Comparison of ENCODE assay signal across 9 cellular contexts in the genomic region with DNA sequence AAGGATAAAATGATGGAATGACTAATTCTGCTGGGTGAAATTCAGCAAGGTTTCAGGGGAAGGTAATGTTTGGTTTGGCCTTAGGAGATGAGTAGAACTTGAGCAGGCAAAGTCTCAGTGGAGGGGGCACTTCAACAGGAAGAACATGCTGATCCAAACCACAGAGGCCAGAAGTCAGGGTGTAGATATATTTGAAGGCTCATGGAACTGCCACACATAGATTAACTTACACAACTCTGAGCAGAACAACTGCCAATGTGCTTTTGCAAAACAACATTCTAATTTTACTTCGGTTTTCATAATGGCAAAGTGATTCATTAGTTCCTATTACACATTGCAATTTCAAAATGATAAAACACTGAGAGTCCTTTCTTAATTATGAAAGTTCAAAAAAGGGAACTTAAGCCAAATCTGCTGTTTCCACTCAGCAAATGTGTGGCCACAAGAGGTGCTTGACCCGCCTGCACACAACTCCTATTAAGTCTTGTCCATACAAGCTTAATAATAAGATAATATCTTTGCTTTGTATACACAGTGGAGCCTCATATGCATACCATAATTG.
DNase-seq lines count a peak whose midpoint lies in the region; ATAC-seq and TF ChIP-seq lines count a peak whose summit lies in the region.
"Had no signal": no experiment of that assay in that cellular context is flagged by ENCODE, and none has a peak within 500 bp of the region (broad histone marks: within the 10 kb centered on the region; RNA-seq: fewer than 3 reads in every experiment).

No MANE protein-coding gene starts in this region.

- no peak overlapping the region for H3K27ac ChIP-seq in gastrocnemius medialis
- H3K27ac ChIP-seq in substantia nigra (ENCODE audit: low read depth, low read length, poor library complexity, severe bottlenecking) = no peak overlapping the region
- H3K27ac ChIP-seq in esophagus squamous epithelium = peak overlapping the region in 2 of 4 donors; percentile 46 to 65
- H3K27ac ChIP-seq: C4-2B had no signal

- ATAC-seq in activated naive CD8-positive, alpha-beta T cell treated with anti-CD3 and anti-CD28 coated beads, Interleukin-2, amount 50 U/mL, for 24 hours = peak; percentile 36
- ATAC-seq in HG03342 (IDR thresholded peaks at IDR 0.05; ENCODE audit: unreplicated experiment) (peak; percentile 76), gastrocnemius medialis (peak; percentile 39 to 51)

- H3K4me1 ChIP-seq in gastrocnemius medialis (no peaks in the 10 kb centered on the region), esophagus squamous epithelium (peaks cover 0 to 8% (median 0%) of the 10 kb centered on the region in 3 donors)

- TF ChIP-seq CTCF in astrocyte of the cerebellum (IDR thresholded peaks at IDR 0.05; ENCODE audit: low read depth, low read length, missing control alignments) (no peak), gastrocnemius medialis (IDR thresholded peaks at IDR 0.05 in 4 of 5, conservative IDR thresholded peaks at IDR 0.05 in 1 of 5) (no peak), esophagus squamous epithelium (IDR thresholded peaks at IDR 0.05) (no peak)

- H3K9me3 Mint-ChIP-seq in activated naive CD8-positive, alpha-beta T cell treated with anti-CD3 and anti-CD28 coated beads, Interleukin-2, amount 50 U/mL, for 24 hours = no peaks in the 10 kb centered on the region
- H3K9me3 Mint-ChIP-seq in activated naive CD8-positive, alpha-beta T cell treated with anti-CD3 and anti-CD28 coated beads for 36 hours = no peaks in the 10 kb centered on the region

- H3K4me1 Mint-ChIP-seq in activated naive CD8-positive, alpha-beta T cell treated with anti-CD3 and anti-CD28 coated beads, Interleukin-2, amount 50 U/mL, for 24 hours = peaks cover 13% of the 10 kb centered on the region
- H3K4me1 Mint-ChIP-seq in activated naive CD8-positive, alpha-beta T cell treated with anti-CD3 and anti-CD28 coated beads for 36 hours = peaks cover 9% of the 10 kb centered on the region

- H3K27me3 ChIP-seq in gastrocnemius medialis = no peaks in the 10 kb centered on the region
- no peaks in the 10 kb centered on the region for H3K27me3 ChIP-seq in esophagus squamous epithelium

- WGBS in esophagus squamous epithelium, 2 donors = 35 to 36% methylated on average over 2 of the region's 2 CpGs

- no peak overlapping the region for H3K4me3 Mint-ChIP-seq in activated naive CD8-positive, alpha-beta T cell treated with anti-CD3 and anti-CD28 coated beads, Interleukin-2, amount 50 U/mL, for 24 hours
- H3K4me3 Mint-ChIP-seq in activated naive CD8-positive, alpha-beta T cell treated with anti-CD3 and anti-CD28 coated beads for 36 hours = no peak overlapping the region

- DNase-seq in activated naive CD8-positive, alpha-beta T cell treated with anti-CD3 and anti-CD28 coated beads, Interleukin-2, amount 50 U/mL, for 24 hours = no peak
- DNase-seq in activated naive CD8-positive, alpha-beta T cell treated with anti-CD3 and anti-CD28 coated beads for 36 hours = no peak
- peak; percentile 83 for DNase-seq in astrocyte of the cerebellum (ENCODE audit: low read depth)
- DNase-seq in gastrocnemius medialis = peak in 1 of 2 donors; percentile 16
- no peak for DNase-seq in ACHN
- no peak for DNase-seq in substantia nigra (lab: John Stamatoyannopoulos, UW)
- no peak for DNase-seq in esophagus squamous epithelium (lab: John Stamatoyannopoulos, UW)

- H3K4me3 ChIP-seq in astrocyte of the cerebellum (ENCODE audit: low read depth, low read length) (no peak overlapping the region), gastrocnemius medialis (no peak overlapping the region), esophagus squamous epithelium (no peak overlapping the region)

- H3K9me3 ChIP-seq in gastrocnemius medialis = no peaks in the 10 kb centered on the region
- H3K9me3 ChIP-seq in esophagus squamous epithelium = no peaks in the 10 kb centered on the region

- TF ChIP-seq POLR2A in gastrocnemius medialis (IDR thresholded peaks at IDR 0.05) (no peak), esophagus squamous epithelium (IDR thresholded peaks at IDR 0.05) (no peak)

- H3K27ac Mint-ChIP-seq in activated naive CD8-positive, alpha-beta T cell treated with anti-CD3 and anti-CD28 coated beads, Interleukin-2, amount 50 U/mL, for 24 hours = no peak overlapping the region
- no peak overlapping the region for H3K27ac Mint-ChIP-seq in activated naive CD8-positive, alpha-beta T cell treated with anti-CD3 and anti-CD28 coated beads for 36 hours

- H3K36me3 ChIP-seq in gastrocnemius medialis (no peaks in the 10 kb centered on the region), esophagus squamous epithelium (no peaks in the 10 kb centered on the region)

- intact Hi-C loops in gastrocnemius medialis (cut with DNase I; ENCODE audit: low total_unique reads) = no loop called here
- intact Hi-C loops in esophagus squamous epithelium (cut with DNase I) = no loop called here

- H3K27me3 Mint-ChIP-seq in activated naive CD8-positive, alpha-beta T cell treated with anti-CD3 and anti-CD28 coated beads, Interleukin-2, amount 50 U/mL, for 24 hours = no peaks in the 10 kb centered on the region
- no peaks in the 10 kb centered on the region for H3K27me3 Mint-ChIP-seq in activated naive CD8-positive, alpha-beta T cell treated with anti-CD3 and anti-CD28 coated beads for 36 hours

- in situ Hi-C loops in astrocyte of the cerebellum (cut with HindIII; ENCODE audit: low sequenced_read_pairs) (no loop called here), gastrocnemius medialis (cut with MboI; ENCODE audit: low sequenced_read_pairs in 4 of 4) (no loop called here), ACHN (cut with HindIII; ENCODE audit: low pct_ligation_motif_present, low pct_unique_long_range_greater_than_20kb, low sequenced_read_pairs) (no loop called here)

- H3K36me3 Mint-ChIP-seq in activated naive CD8-positive, alpha-beta T cell treated with anti-CD3 and anti-CD28 coated beads, Interleukin-2, amount 50 U/mL, for 24 hours (ENCODE audit: low read depth) = no peaks in the 10 kb centered on the region
- H3K36me3 Mint-ChIP-seq in activated naive CD8-positive, alpha-beta T cell treated with anti-CD3 and anti-CD28 coated beads for 36 hours = no peaks in the 10 kb centered on the region
